14 cellular contexts compared by ENCODE assay signal in genomic region chr1:1286313-1287261, GRCh38. TPM values are rescaled to one million over a fixed set of nuclear protein-coding genes. Genes with fewer than 3 reads are reported as not detected.
A peak's percentile ranks its signal among the peaks of the same experiment; 100 is the strongest.
DNase-seq lines count a peak whose midpoint lies in the region; ATAC-seq, FAIRE-seq and TF ChIP-seq lines count a peak whose summit lies in the region.
"Had no signal": no experiment of that assay in that cellular context is flagged by ENCODE, and none has a peak within 500 bp of the region (broad histone marks: within the 10 kb centered on the region; RNA-seq: fewer than 3 reads in every experiment).

No MANE protein-coding gene starts in this region.

- peak overlapping the region; percentile 37 for H4K5ac ChIP-seq in H9 (ENCODE audit: insufficient read length, low read depth, low read length)

- TF ChIP-seq RAD21 in K562 (CRISPR knock-in tag; conservative IDR thresholded peaks at IDR 0.05 in 1 of 2, IDR thresholded peaks at IDR 0.05 in 1 of 2), result no peak

- H2BK5ac ChIP-seq in H9 (ENCODE audit: insufficient read length, low read length) (no peak overlapping the region), mesenchymal stem cell (ENCODE audit: low read depth, low read length, poor library complexity, severe bottlenecking) (no peak overlapping the region)

- peaks cover 2 to 10% of the 10 kb centered on the region in 2 experiments; a peak in 3 of 5 replicates for H3K9me3 Mint-ChIP-seq in H9
- H3K9me3 Mint-ChIP-seq: CD4-positive, alpha-beta T cell had no signal

- no TSS peak for BruUV-seq in K562 (replicated peaks; lab: Mats Ljungman, UMichigan)

- H3K79me1 ChIP-seq in H9 (ENCODE audit: insufficient read depth, low read depth, low read length, poor library complexity, severe bottlenecking) (no peaks in the 10 kb centered on the region), mesenchymal stem cell (replicated peaks; ENCODE audit: low read length, poor library complexity, severe bottlenecking) (no peaks in the 10 kb centered on the region)

- H3K36me3 ChIP-seq in K562 (ENCODE audit: control insufficient read depth, insufficient read depth, low read length) (no peaks in the 10 kb centered on the region), mesenchymal stem cell (ENCODE audit: control insufficient read depth in 1 of 2, insufficient read depth in 2 of 2, low read depth in 1 of 2, low read length in 2 of 2) (peaks cover 0 to 4% of the 10 kb centered on the region in 2 experiments)

- no peak overlapping the region for H2BK20ac ChIP-seq in H9 (ENCODE audit: low read depth, low read length, poor library complexity, severe bottlenecking)

- no peaks in the 10 kb centered on the region for H3K9me3 ChIP-seq in H9 (ENCODE audit: control insufficient read depth, low read depth, low read length)
- H3K9me3 ChIP-seq in K562 (replicated peaks; ENCODE audit: control insufficient read depth, insufficient read depth, low read depth, low read length), result no peaks in the 10 kb centered on the region
- H3K9me3 ChIP-seq in mesenchymal stem cell (ENCODE audit: control insufficient read depth, low read length), result no peaks in the 10 kb centered on the region

- CTCF ChIA-PET in K562 (lab: Yijun Ruan, JAX; ENCODE audit: low intra/inter-chr PET ratio), result no interaction called here

- H3K27ac ChIP-seq in H9 (ENCODE audit: insufficient read length, low read depth, low read length) (no peak overlapping the region), K562 (ENCODE audit: extremely low read depth, low read depth, low read length) (no peak overlapping the region), mesenchymal stem cell (ENCODE audit: low read length, poor library complexity, severe bottlenecking) (no peak overlapping the region)
- H3K27ac ChIP-seq: HL-60 had no signal

- H2BK15ac ChIP-seq in H9 (ENCODE audit: low read depth, low read length), result no peak overlapping the region
- peak overlapping the region; percentile 44 for H2BK15ac ChIP-seq in mesenchymal stem cell (ENCODE audit: low read depth, poor library complexity, severe bottlenecking)

- POLR2A ChIA-PET in K562 (lab: Yijun Ruan, JAX), result interaction anchor here (0.5 to 2.3 kb wide), 7 partner anchors 10 to 270 kb away, joined by 3 to 6 read pairs (median 4); partner anchors contain the start of gene UBE2J2

- H3K27ac Mint-ChIP-seq in H9, result no peak overlapping the region
- H3K27ac Mint-ChIP-seq: CD4-positive, alpha-beta T cell had no signal

- H4K8ac ChIP-seq in H9 (replicated peaks; ENCODE audit: insufficient read length, low read depth, low read length), result no peak overlapping the region
- H4K8ac ChIP-seq in mesenchymal stem cell (ENCODE audit: low read length), result no peak overlapping the region

- no peak for TF ChIP-seq POLR2A in K562 (conservative IDR thresholded peaks at IDR 0.05)

- H3K4ac ChIP-seq in H9 (ENCODE audit: low read depth, low read length), result no peak overlapping the region
- no peak overlapping the region for H3K4ac ChIP-seq in mesenchymal stem cell (ENCODE audit: low read depth in 1 of 2, low read length in 2 of 2)

- in situ Hi-C loops in K562 (cut with MboI), result no loop called here

- peaks cover 4% of the 10 kb centered on the region for H3K27me3 Mint-ChIP-seq in H9 (ENCODE audit: low read depth)
- H3K27me3 Mint-ChIP-seq: CD4-positive, alpha-beta T cell had no signal

- H2BK120ac ChIP-seq in H9 (ENCODE audit: low read depth, low read length, poor library complexity, severe bottlenecking) (no peak overlapping the region), mesenchymal stem cell (ENCODE audit: low read depth, low read length) (no peak overlapping the region)

- H3K4me3 ChIP-seq in K562, result no peak overlapping the region
- H3K4me3 ChIP-seq in mesenchymal stem cell (ENCODE audit: insufficient read depth in 1 of 2, low read depth in 1 of 2, low read length in 2 of 2), result no peak overlapping the region

- peak overlapping the region; percentile 31 for H3K18ac ChIP-seq in H9 (ENCODE audit: insufficient read length, low read depth, low read length)
- no peak overlapping the region for H3K18ac ChIP-seq in mesenchymal stem cell (ENCODE audit: low read depth in 1 of 2, low read length in 2 of 2)

- H3K36me3 Mint-ChIP-seq in H9 (ENCODE audit: insufficient read depth in 1 of 3, low read depth in 3 of 3), result no peaks in the 10 kb centered on the region

- intact Hi-C loops in K562 (cut with micrococcal nuclease), result no loop called here

- H2BK12ac ChIP-seq in H9 (ENCODE audit: insufficient read length, low read depth, low read length), result no peak overlapping the region
- no peak overlapping the region for H2BK12ac ChIP-seq in mesenchymal stem cell (ENCODE audit: low read length in 2 of 2)

- no peak overlapping the region for H3K56ac ChIP-seq in H9 (ENCODE audit: insufficient read length, low read depth, low read length)

- H3K4me1 Mint-ChIP-seq in H9, result peaks cover 0 to 7% of the 10 kb centered on the region in 2 experiments; a peak in 1 of 4 replicates

- H3K27me3 ChIP-seq in H9 (ENCODE audit: insufficient read depth, low read length) (no peaks in the 10 kb centered on the region), K562 (ENCODE audit: control insufficient read depth in 2 of 2, insufficient read depth in 2 of 2, low read length in 2 of 2) (peaks cover 2 to 33% of the 10 kb centered on the region in 2 experiments; a peak in 3 of 5 replicates), mesenchymal stem cell (ENCODE audit: control insufficient read depth in 1 of 2, insufficient read depth in 1 of 2, low read length in 2 of 2) (peaks cover 0 to 33% of the 10 kb centered on the region in 2 experiments)

- TF ChIP-seq CTCF in H9 (conservative IDR thresholded peaks at IDR 0.05), result no peak
- TF ChIP-seq CTCF in K562 (IDR thresholded peaks at IDR 0.05 in 2 of 3, conservative IDR thresholded peaks at IDR 0.05 in 1 of 3; ENCODE audit: insufficient read depth in 2 of 3, low read depth in 1 of 3, low read length in 3 of 3), result no peak

- H3K14ac ChIP-seq in H9 (ENCODE audit: insufficient read depth, low read length) (no peak overlapping the region), mesenchymal stem cell (ENCODE audit: low read length in 2 of 2) (no peak overlapping the region)

- H3K4me1 ChIP-seq in H9 (ENCODE audit: insufficient read depth, low read length) (no peaks in the 10 kb centered on the region), K562 (replicated peaks in 1 of 2; ENCODE audit: control insufficient read depth in 2 of 2, insufficient read depth in 2 of 2, low read length in 2 of 2) (peaks cover 0 to 71% of the 10 kb centered on the region in 2 experiments; a peak in 3 of 5 replicates), mesenchymal stem cell (ENCODE audit: control insufficient read depth, insufficient read depth, low read depth, low read length) (peaks cover 31% of the 10 kb centered on the region)

- H3T11ph ChIP-seq in H9 (ENCODE audit: low read length), result no peak overlapping the region

- H3K9ac ChIP-seq in H9 (ENCODE audit: extremely low read depth, insufficient read length, low read length) (no peak overlapping the region), K562 (ENCODE audit: insufficient read depth in 1 of 2, low read depth in 2 of 2, low read length in 2 of 2) (peak overlapping the region in 1 of 2 experiments; percentile 68; a peak in 1 of 4 replicates), mesenchymal stem cell (ENCODE audit: low read length) (no peak overlapping the region)

- H4K91ac ChIP-seq in H9 (ENCODE audit: insufficient read length, low read depth, low read length), result no peak overlapping the region
- peak overlapping the region; percentile 43 for H4K91ac ChIP-seq in mesenchymal stem cell (ENCODE audit: low read length)

- no peak for TF ChIP-seq EP300 in K562 (IDR thresholded peaks at IDR 0.05; ENCODE audit: low read length)

- no peaks in the 10 kb centered on the region for H3K79me2 ChIP-seq in H9 (ENCODE audit: insufficient read depth, low read length)
- H3K79me2 ChIP-seq in K562 (ENCODE audit: control insufficient read depth, insufficient read depth, low read length), result no peaks in the 10 kb centered on the region

- no peaks in the 10 kb centered on the region for H3K23me2 ChIP-seq in H9 (ENCODE audit: insufficient read length, low read depth, low read length, poor library complexity, severe bottlenecking)

- H2AK5ac ChIP-seq in H9 (ENCODE audit: insufficient read length, low read length) (no peak overlapping the region), mesenchymal stem cell (ENCODE audit: low read length, severe bottlenecking) (no peak overlapping the region)

- H3K23ac ChIP-seq in H9 (ENCODE audit: insufficient read length, low read depth, low read length) (no peak overlapping the region), mesenchymal stem cell (ENCODE audit: low read length in 2 of 2) (no peak overlapping the region)

- H3K4me2 ChIP-seq in H9 (ENCODE audit: insufficient read depth, insufficient read length, low read length) (no peak overlapping the region), K562 (ENCODE audit: insufficient read depth, low read length) (no peak overlapping the region), mesenchymal stem cell (ENCODE audit: low read length, poor library complexity, severe bottlenecking) (no peak overlapping the region)

- peak; percentile 31 for DNase-seq in H9
- DNase-seq in K562 (ENCODE audit: extremely low read depth in 1 of 4, low spot score in 3 of 4), result peak in 2 of 4 experiments; percentile 57 to 58
- no peak for DNase-seq in mesenchymal stem cell
- DNase-seq in NCI-H345 treated with DMSO at 0.1 percent for 48 hours (lab: John Stamatoyannopoulos, UW; ENCODE audit: unreplicated experiment), result no peak
- DNase-seq in activated naive CD4-positive, alpha-beta T cell treated with anti-CD3 and anti-CD28 coated beads, Interleukin-2, amount 50 U/mL, for 16 hours, result no peak
- DNase-seq in GM19238 (ENCODE audit: insufficient read length, low spot score), result no peak
- DNase-seq: Calu3; CD4-positive, alpha-beta T cell; DMS79; NCI-H187 treated with DMSO at 0.1 percent for 48 hours; NCI-H446 treated with DMSO at 0.1 percent for 48 hours; RPMI8226 had no signal

- no CpG with 5 or more reads among the region's 50 CpGs for WGBS in H9 (ENCODE audit: extremely low coverage, insufficient read length, low lambda C conversion rate)
- 29% methylated on average over 36 of the region's 50 CpGs for WGBS in K562 (ENCODE audit: insufficient coverage, low coverage, missing lambda C conversion rate)
- WGBS in mesenchymal stem cell, result 85% methylated on average over 43 of the region's 50 CpGs

- peak; percentile 2; the same call in 1 of the 3 replicates for ATAC-seq in K562

- H4K20me1 ChIP-seq in H9 (ENCODE audit: control insufficient read depth, insufficient read depth, insufficient read length), result no peaks in the 10 kb centered on the region
- peaks cover 14% of the 10 kb centered on the region; the same call in 1 of the 2 replicates for H4K20me1 ChIP-seq in K562 (replicated peaks; ENCODE audit: control insufficient read depth, insufficient read depth, low read length)

- no peak for FAIRE-seq in K562 (lab: Jason Lieb, UNC)
- FAIRE-seq: HTR-8/SVneo had no signal

- no peak overlapping the region for H3K4me3 Mint-ChIP-seq in H9
- H3K4me3 Mint-ChIP-seq: CD4-positive, alpha-beta T cell had no signal

- H2AFZ ChIP-seq in H9 (ENCODE audit: low read length) (no peak overlapping the region), K562 (ENCODE audit: low read depth, low read length) (no peak overlapping the region), mesenchymal stem cell (ENCODE audit: low read depth, low read length) (no peak overlapping the region)

- peaks cover 3% of the 10 kb centered on the region for H3K9me1 ChIP-seq in K562 (ENCODE audit: control insufficient read depth, insufficient read depth, low read length)

RNA-seq across cellular contexts. Expression of gene SCNN1D, which starts 6.4 kb away (rescaled TPM):
- total RNA-seq in H9 (2021) (4.0 and 5.8 TPM in 2 replicates), K562 (2014; rRNA removed) (0.53 and 0.64 TPM in 2 replicates), K562 (2014; rRNA removed; fragmentation: Illumina TruSeq; extraction: Trizol) (0.06 TPM in 1 of 2 replicates, not detected in the other), K562 (2015; rRNA removed; fragmentation: Illumina TruSeq; extraction: Trizol) (0.29 and 0.38 TPM in 2 replicates), K562 (2021) (0.73 and 0.87 TPM in 2 replicates)
- total RNA-seq in K562 (2011; cell fraction: chromatin; rRNA removed; ENCODE audit: low replicate concordance), result 1.6 and 4.3 TPM in 2 replicates
- 3.0 and 3.7 TPM in 2 replicates for total RNA-seq in K562 (2011; cell fraction: nucleolus; rRNA removed)
- total RNA-seq in K562 (2011; cell fraction: nucleoplasm; rRNA removed), result 1.4 and 2.1 TPM in 2 replicates
- polyA plus RNA-seq in K562 (2011; rRNA removed) (0.38 and 0.92 TPM in 2 replicates), K562 (2014; fragmentation: Illumina TruSeq; extraction: Trizol) (0.04 and 0.26 TPM in 2 replicates), K562 (2014; fragmentation: Nextera tagmentation; extraction: Ambion mirVana) (under 1 TPM in 1 of 2 experiments, not detected in 1; 0.01 TPM), K562 (2014; rRNA removed) (1.1 TPM in 2 replicates)
- polyA plus RNA-seq in K562 (2011; cell fraction: cytosol; rRNA removed), result 0.71 and 1.8 TPM in 2 replicates
- 8.1 and 14.5 TPM in 2 replicates for polyA plus RNA-seq in K562 (2011; cell fraction: nucleus; rRNA removed)
- 0.79 and 1.9 TPM in 2 replicates for polyA plus RNA-seq in K562 (2012)
- 0.09 and 0.11 TPM in 2 replicates for polyA minus RNA-seq in K562 (2011; rRNA and poly(A)+ RNA removed)
- not detected in 2 replicates for polyA minus RNA-seq in K562 (2011; cell fraction: cytosol; rRNA and poly(A)+ RNA removed)
- 0.94 and 1.3 TPM in 2 replicates for polyA minus RNA-seq in K562 (2011; cell fraction: nucleus; rRNA and poly(A)+ RNA removed)
- 1.1 TPM for polyA plus RNA-seq in mesenchymal stem cell (2013, experiment 1 of 2)
- polyA plus RNA-seq in mesenchymal stem cell (2013, experiment 2 of 2), result 1.9 TPM

RNA-seq across cellular contexts. Expression of gene UBE2J2, which starts 12.9 kb away (rescaled TPM):
- total RNA-seq in H9 (2021) (83.4 and 84.0 TPM in 2 replicates), K562 (2014; rRNA removed) (110 and 124 TPM in 2 replicates), K562 (2014; rRNA removed; fragmentation: Illumina TruSeq; extraction: Trizol) (47.1 and 51.5 TPM in 2 replicates), K562 (2015; rRNA removed; fragmentation: Illumina TruSeq; extraction: Trizol) (73.0 and 75.5 TPM in 2 replicates), K562 (2021) (109 and 112 TPM in 2 replicates)
- total RNA-seq in K562 (2011; cell fraction: chromatin; rRNA removed; ENCODE audit: low replicate concordance), result 155 and 222 TPM in 2 replicates
- 116 and 127 TPM in 2 replicates for total RNA-seq in K562 (2011; cell fraction: nucleolus; rRNA removed)
- 111 and 123 TPM in 2 replicates for total RNA-seq in K562 (2011; cell fraction: nucleoplasm; rRNA removed)
- polyA plus RNA-seq in K562 (2011; rRNA removed) (36.4 and 45.5 TPM in 2 replicates), K562 (2014; fragmentation: Illumina TruSeq; extraction: Trizol) (81.5 and 83.2 TPM in 2 replicates), K562 (2014; fragmentation: Nextera tagmentation; extraction: Ambion mirVana) (1 to 10 TPM in 1 of 2 experiments, under 1 TPM in 1; 0.93 to 2.3 TPM), K562 (2014; rRNA removed) (107 and 108 TPM in 2 replicates)
- 45.1 and 76.3 TPM in 2 replicates for polyA plus RNA-seq in K562 (2011; cell fraction: cytosol; rRNA removed)
- polyA plus RNA-seq in K562 (2011; cell fraction: nucleus; rRNA removed), result 61.5 and 87.2 TPM in 2 replicates
- 72.3 and 75.8 TPM in 2 replicates for polyA plus RNA-seq in K562 (2012)
- 12.5 and 14.9 TPM in 2 replicates for polyA minus RNA-seq in K562 (2011; rRNA and poly(A)+ RNA removed)
- polyA minus RNA-seq in K562 (2011; cell fraction: cytosol; rRNA and poly(A)+ RNA removed), result 35.1 and 36.5 TPM in 2 replicates
- 33.1 and 42.7 TPM in 2 replicates for polyA minus RNA-seq in K562 (2011; cell fraction: nucleus; rRNA and poly(A)+ RNA removed)
- 41.4 TPM for polyA plus RNA-seq in mesenchymal stem cell (2013, experiment 1 of 2)
- 42.8 TPM for polyA plus RNA-seq in mesenchymal stem cell (2013, experiment 2 of 2)

RNA-seq across cellular contexts. Expression of gene ACAP3, which starts 21.1 kb away (rescaled TPM):
- total RNA-seq in H9 (2021) (39.5 and 41.4 TPM in 2 replicates), K562 (2014; rRNA removed) (29.6 and 33.3 TPM in 2 replicates), K562 (2014; rRNA removed; fragmentation: Illumina TruSeq; extraction: Trizol) (1.9 and 3.5 TPM in 2 replicates), K562 (2015; rRNA removed; fragmentation: Illumina TruSeq; extraction: Trizol) (14.0 and 15.2 TPM in 2 replicates), K562 (2021) (44.1 and 49.0 TPM in 2 replicates)
- 140 and 407 TPM in 2 replicates for total RNA-seq in K562 (2011; cell fraction: chromatin; rRNA removed; ENCODE audit: low replicate concordance)
- total RNA-seq in K562 (2011; cell fraction: nucleolus; rRNA removed), result 278 and 333 TPM in 2 replicates
- 136 and 156 TPM in 2 replicates for total RNA-seq in K562 (2011; cell fraction: nucleoplasm; rRNA removed)
- polyA plus RNA-seq in K562 (2011; rRNA removed) (12.0 and 27.1 TPM in 2 replicates), K562 (2014; fragmentation: Illumina TruSeq; extraction: Trizol) (7.2 and 11.8 TPM in 2 replicates), K562 (2014; fragmentation: Nextera tagmentation; extraction: Ambion mirVana) (under 1 TPM; 0.01 to 0.06 TPM), K562 (2014; rRNA removed) (43.8 and 44.8 TPM in 2 replicates)
- polyA plus RNA-seq in K562 (2011; cell fraction: cytosol; rRNA removed), result 8.5 and 20.8 TPM in 2 replicates
- polyA plus RNA-seq in K562 (2011; cell fraction: nucleus; rRNA removed), result 346 and 462 TPM in 2 replicates
- 38.9 and 49.6 TPM in 2 replicates for polyA plus RNA-seq in K562 (2012)
- 6.3 and 10.7 TPM in 2 replicates for polyA minus RNA-seq in K562 (2011; rRNA and poly(A)+ RNA removed)
- 13.7 and 15.3 TPM in 2 replicates for polyA minus RNA-seq in K562 (2011; cell fraction: cytosol; rRNA and poly(A)+ RNA removed)
- polyA minus RNA-seq in K562 (2011; cell fraction: nucleus; rRNA and poly(A)+ RNA removed), result 42.4 and 46.1 TPM in 2 replicates
- 28.9 TPM for polyA plus RNA-seq in mesenchymal stem cell (2013, experiment 1 of 2)
- polyA plus RNA-seq in mesenchymal stem cell (2013, experiment 2 of 2), result 27.2 TPM

RNA-seq across cellular contexts. Expression of gene PUSL1, which starts 21.8 kb away (rescaled TPM):
- 38.0 and 40.9 TPM in 2 replicates for total RNA-seq in H9 (2021)
- 13.3 and 63.1 TPM in 2 replicates for total RNA-seq in K562 (2011; cell fraction: chromatin; rRNA removed; ENCODE audit: low replicate concordance)
- 74.5 and 90.1 TPM in 2 replicates for total RNA-seq in K562 (2011; cell fraction: nucleolus; rRNA removed)
- total RNA-seq in K562 (2011; cell fraction: nucleoplasm; rRNA removed), result 23.2 and 31.2 TPM in 2 replicates
- total RNA-seq in K562 (2014; rRNA removed), result 86.9 and 103 TPM in 2 replicates
- total RNA-seq in K562 (2014; rRNA removed; fragmentation: Illumina TruSeq; extraction: Trizol), result 5.6 and 7.0 TPM in 2 replicates
- 29.7 and 31.4 TPM in 2 replicates for total RNA-seq in K562 (2015; rRNA removed; fragmentation: Illumina TruSeq; extraction: Trizol)
- 80.1 and 83.0 TPM in 2 replicates for total RNA-seq in K562 (2021)
- polyA plus RNA-seq in K562 (2011; rRNA removed), result 13.6 and 22.4 TPM in 2 replicates
- polyA plus RNA-seq in K562 (2011; cell fraction: cytosol; rRNA removed), result 29.8 and 137 TPM in 2 replicates
- 41.7 and 71.9 TPM in 2 replicates for polyA plus RNA-seq in K562 (2011; cell fraction: nucleus; rRNA removed)
- polyA plus RNA-seq in K562 (2012), result 35.1 and 53.3 TPM in 2 replicates
- 10.5 and 25.1 TPM in 2 replicates for polyA plus RNA-seq in K562 (2014; fragmentation: Illumina TruSeq; extraction: Trizol)
- polyA plus RNA-seq in K562 (2014; fragmentation: Nextera tagmentation; extraction: Ambion mirVana), result 1 to 10 TPM in 1 of 2 experiments, under 1 TPM in 1; 0.62 to 1.7 TPM
- 68.5 and 76.0 TPM in 2 replicates for polyA plus RNA-seq in K562 (2014; rRNA removed)
- 3.5 and 5.7 TPM in 2 replicates for polyA minus RNA-seq in K562 (2011; rRNA and poly(A)+ RNA removed)
- 22.0 and 25.8 TPM in 2 replicates for polyA minus RNA-seq in K562 (2011; cell fraction: cytosol; rRNA and poly(A)+ RNA removed)
- 33.5 and 38.2 TPM in 2 replicates for polyA minus RNA-seq in K562 (2011; cell fraction: nucleus; rRNA and poly(A)+ RNA removed)
- polyA plus RNA-seq in mesenchymal stem cell (2013, experiment 1 of 2), result 17.7 TPM
- polyA plus RNA-seq in mesenchymal stem cell (2013, experiment 2 of 2), result 18.3 TPM

RNA-seq across cellular contexts. Expression of gene INTS11, which starts 37.9 kb away (rescaled TPM):
- 138 and 139 TPM in 2 replicates for total RNA-seq in H9 (2021)
- total RNA-seq in K562 (2011; cell fraction: chromatin; rRNA removed; ENCODE audit: low replicate concordance), result 317 and 866 TPM in 2 replicates
- total RNA-seq in K562 (2011; cell fraction: nucleolus; rRNA removed), result 565 and 578 TPM in 2 replicates
- total RNA-seq in K562 (2011; cell fraction: nucleoplasm; rRNA removed), result 402 and 440 TPM in 2 replicates
- 151 and 179 TPM in 2 replicates for total RNA-seq in K562 (2014; rRNA removed)
- 62.1 and 77.4 TPM in 2 replicates for total RNA-seq in K562 (2014; rRNA removed; fragmentation: Illumina TruSeq; extraction: Trizol)
- 85.4 and 88.8 TPM in 2 replicates for total RNA-seq in K562 (2015; rRNA removed; fragmentation: Illumina TruSeq; extraction: Trizol)
- total RNA-seq in K562 (2021), result 153 and 164 TPM in 2 replicates
- polyA plus RNA-seq in K562 (2011; rRNA removed), result 110 and 164 TPM in 2 replicates
- 195 and 300 TPM in 2 replicates for polyA plus RNA-seq in K562 (2011; cell fraction: cytosol; rRNA removed)
- polyA plus RNA-seq in K562 (2011; cell fraction: nucleus; rRNA removed), result 663 and 798 TPM in 2 replicates
- polyA plus RNA-seq in K562 (2012), result 151 and 204 TPM in 2 replicates
- polyA plus RNA-seq in K562 (2014; fragmentation: Illumina TruSeq; extraction: Trizol), result 143 and 151 TPM in 2 replicates
- polyA plus RNA-seq in K562 (2014; fragmentation: Nextera tagmentation; extraction: Ambion mirVana), result 10 to 100 TPM in 1 of 2 experiments, 1 to 10 TPM in 1; 3.6 to 11.8 TPM
- polyA plus RNA-seq in K562 (2014; rRNA removed), result 183 TPM in 2 replicates
- 68.4 and 103 TPM in 2 replicates for polyA minus RNA-seq in K562 (2011; rRNA and poly(A)+ RNA removed)
- polyA minus RNA-seq in K562 (2011; cell fraction: cytosol; rRNA and poly(A)+ RNA removed), result 79.6 and 101 TPM in 2 replicates
- 108 and 123 TPM in 2 replicates for polyA minus RNA-seq in K562 (2011; cell fraction: nucleus; rRNA and poly(A)+ RNA removed)
- 57.1 TPM for polyA plus RNA-seq in mesenchymal stem cell (2013, experiment 1 of 2)
- polyA plus RNA-seq in mesenchymal stem cell (2013, experiment 2 of 2), result 55.5 TPM
